Comparison of ENCODE assay signal across 8 cellular contexts in genomic region chr22:50292643-50293440, GRCh38. TPM values are rescaled to one million over a fixed set of nuclear protein-coding genes. Genes with fewer than 3 reads are reported as not detected.
DNase-seq lines count a peak whose midpoint lies in the region; ATAC-seq and TF ChIP-seq lines count a peak whose summit lies in the region.

No MANE protein-coding gene starts in this region.

- H3K27ac ChIP-seq in SK-N-SH (ENCODE audit: low read depth in 2 of 2, low read length in 1 of 2): peak overlapping the region; percentile 63 to 80
- H3K27ac ChIP-seq in MM.1S (ENCODE audit: low read length): no peak overlapping the region

- WGBS in SK-N-SH (ENCODE audit: low lambda C conversion rate): 69% methylated on average over 14 of the region's 29 CpGs

- no peak for TF ChIP-seq EP300 in SK-N-SH (IDR thresholded peaks at IDR 0.05; ENCODE audit: borderline replicate concordance in 1 of 2, low read depth in 1 of 2, low read length in 1 of 2)

- H3K79me2 ChIP-seq in SK-N-SH (ENCODE audit: insufficient read depth): peaks cover 100% of the 10 kb centered on the region
- H3K79me2 ChIP-seq in MM.1S (ENCODE audit: low read length): peaks cover 12% of the 10 kb centered on the region; the same call in 1 of the 2 replicates

- H3K9me2 ChIP-seq in SK-N-SH: no peaks in the 10 kb centered on the region
- H3K9me2 ChIP-seq in MM.1S (replicated peaks; ENCODE audit: insufficient read depth, low read length): no peaks in the 10 kb centered on the region

- H3K9ac ChIP-seq in SK-N-SH: peak overlapping the region; percentile 68
- no peak overlapping the region for H3K9ac ChIP-seq in MM.1S (ENCODE audit: low read length)

- CTCF ChIA-PET in SK-N-SH (lab: Yijun Ruan, JAX): interaction anchor here (1.0 to 2.6 kb wide), 3 partner anchors 10 to 19 kb away, joined by 3 to 12 read pairs (median 9); no protein-coding TSS in a partner anchor

- TF ChIP-seq CTCF in SK-N-SH (IDR thresholded peaks at IDR 0.05) (no peak), fibroblast of villous mesenchyme (IDR thresholded peaks at IDR 0.05; ENCODE audit: insufficient read depth, low read depth, low read length) (no peak), retinal pigment epithelial cell (conservative IDR thresholded peaks at IDR 0.05; ENCODE audit: low read depth, low read length) (no peak), MM.1S (IDR thresholded peaks at IDR 0.05; ENCODE audit: low read length) (no peak)

- no peak for ATAC-seq in GM21381 (IDR thresholded peaks at IDR 0.05; ENCODE audit: unreplicated experiment)

- H3K27me3 ChIP-seq in SK-N-SH (ENCODE audit: insufficient read depth) (no peaks in the 10 kb centered on the region), MM.1S (replicated peaks; ENCODE audit: insufficient read depth, low read length) (no peaks in the 10 kb centered on the region)

- H2AFZ ChIP-seq in SK-N-SH (ENCODE audit: low read depth) (no peak overlapping the region), MM.1S (ENCODE audit: low read length) (no peak overlapping the region)

- no peak for TF ChIP-seq RAD21 in SK-N-SH (IDR thresholded peaks at IDR 0.05; ENCODE audit: low read length)

- POLR2A ChIA-PET in SK-N-SH (lab: Yijun Ruan, JAX): no interaction called here

- peaks cover 6 to 22% of the 10 kb centered on the region in 2 experiments; a peak in 3 of 4 replicates for H3K4me1 ChIP-seq in SK-N-SH (ENCODE audit: control insufficient read depth in 1 of 2, insufficient read depth in 2 of 2, low read depth in 1 of 2, low read length in 1 of 2)
- H3K4me1 ChIP-seq in MM.1S (ENCODE audit: low read length): no peaks in the 10 kb centered on the region

- H3K9me3 ChIP-seq in SK-N-SH (no peaks in the 10 kb centered on the region), MM.1S (replicated peaks; ENCODE audit: insufficient read depth, low read length) (no peaks in the 10 kb centered on the region)

- H3K36me3 ChIP-seq in SK-N-SH (replicated peaks in 1 of 2; ENCODE audit: control insufficient read depth in 1 of 2, insufficient read depth in 2 of 2, low read length in 1 of 2) (peaks cover 10 to 32% of the 10 kb centered on the region in 2 experiments), MM.1S (replicated peaks; ENCODE audit: insufficient read depth, low read length) (no peaks in the 10 kb centered on the region)

- peaks cover 98% of the 10 kb centered on the region for H4K20me1 ChIP-seq in SK-N-SH (ENCODE audit: insufficient read depth)
- no peaks in the 10 kb centered on the region for H4K20me1 ChIP-seq in MM.1S (ENCODE audit: insufficient read depth, low read length)

- DNase-seq in GF-D8 (lab: John Stamatoyannopoulos, UW) (peak; percentile 13), SK-N-SH (no peak), fibroblast of villous mesenchyme (ENCODE audit: low read depth) (no peak), retinal pigment epithelial cell (ENCODE audit: low read depth) (no peak), MM.1S (no peak), GM03348 (ENCODE audit: low spot score) (no peak), cerebellar nuclear complex (lab: John Stamatoyannopoulos, UW) (no peak)

- H3K4me2 ChIP-seq in SK-N-SH (peak overlapping the region; percentile 84), MM.1S (ENCODE audit: low read depth, low read length) (no peak overlapping the region)

- H3F3A ChIP-seq in SK-N-SH (replicated peaks; ENCODE audit: insufficient read depth): peaks cover 13% of the 10 kb centered on the region
- H3F3A ChIP-seq in MM.1S (ENCODE audit: insufficient read depth, low read length): no peaks in the 10 kb centered on the region

- H3K4me3 ChIP-seq in SK-N-SH (ENCODE audit: low read depth in 2 of 2, low read length in 1 of 2) (peak overlapping the region; percentile 17 to 49; a peak in 2 of 4 replicates), fibroblast of villous mesenchyme (ENCODE audit: low read depth, low read length) (peak overlapping the region; percentile 36), retinal pigment epithelial cell (ENCODE audit: low read length) (peak overlapping the region; percentile 52), MM.1S (ENCODE audit: low read length) (no peak overlapping the region)

TF ChIP-seq in SK-N-SH, 30 proteins besides CTCF, POLR2A, EP300 and RAD21:
- TF ChIP-seq MAX (IDR thresholded peaks at IDR 0.05; ENCODE audit: low read depth) (peak; percentile 1; the same call in 1 of the 2 replicates), SIN3A (IDR thresholded peaks at IDR 0.05; ENCODE audit: borderline replicate concordance, low read depth, low read length) (no peak)

RNA-seq across cellular contexts. Expression of gene PLXNB2, which starts 14.6 kb away (rescaled TPM):
- polyA plus RNA-seq in SK-N-SH (2012; rRNA removed): 85.8 and 108 TPM in 2 replicates
- polyA plus RNA-seq in SK-N-SH (2012; cell fraction: cytosol; rRNA removed): 38.1 and 61.2 TPM in 2 replicates
- 385 and 523 TPM in 2 replicates for polyA plus RNA-seq in SK-N-SH (2012; cell fraction: nucleus; rRNA removed)
- total RNA-seq in fibroblast of villous mesenchyme: 148 and 168 TPM in 2 replicates

RNA-seq across cellular contexts. Expression of gene MAPK11, which starts 22.7 kb away (rescaled TPM):
- 36.0 and 38.3 TPM in 2 replicates for polyA plus RNA-seq in SK-N-SH (2012; rRNA removed)
- 9.2 and 14.0 TPM in 2 replicates for polyA plus RNA-seq in SK-N-SH (2012; cell fraction: cytosol; rRNA removed)
- 182 and 260 TPM in 2 replicates for polyA plus RNA-seq in SK-N-SH (2012; cell fraction: nucleus; rRNA removed)
- 6.5 and 6.8 TPM in 2 replicates for total RNA-seq in fibroblast of villous mesenchyme

RNA-seq across cellular contexts. Expression of gene MAPK12, which starts 31.4 kb away (rescaled TPM):
- 118 TPM in 2 replicates for polyA plus RNA-seq in SK-N-SH (2012; rRNA removed)
- polyA plus RNA-seq in SK-N-SH (2012; cell fraction: cytosol; rRNA removed): 43.8 and 58.3 TPM in 2 replicates
- 480 and 590 TPM in 2 replicates for polyA plus RNA-seq in SK-N-SH (2012; cell fraction: nucleus; rRNA removed)
- total RNA-seq in fibroblast of villous mesenchyme: 39.3 and 42.7 TPM in 2 replicates

RNA-seq across cellular contexts. Expression of gene DENND6B, which starts 34.0 kb away (rescaled TPM):
- 5.6 and 5.8 TPM in 2 replicates for polyA plus RNA-seq in SK-N-SH (2012; rRNA removed)
- polyA plus RNA-seq in SK-N-SH (2012; cell fraction: cytosol; rRNA removed): 1.2 and 2.3 TPM in 2 replicates
- polyA plus RNA-seq in SK-N-SH (2012; cell fraction: nucleus; rRNA removed): 27.5 and 30.6 TPM in 2 replicates
- 2.3 and 2.6 TPM in 2 replicates for total RNA-seq in fibroblast of villous mesenchyme

RNA-seq across cellular contexts. Expression of gene HDAC10, which starts 41.8 kb away (rescaled TPM):
- polyA plus RNA-seq in SK-N-SH (2012; rRNA removed): 51.9 and 55.1 TPM in 2 replicates
- polyA plus RNA-seq in SK-N-SH (2012; cell fraction: cytosol; rRNA removed): 6.6 and 12.2 TPM in 2 replicates
- 513 and 740 TPM in 2 replicates for polyA plus RNA-seq in SK-N-SH (2012; cell fraction: nucleus; rRNA removed)
- 18.7 and 19.4 TPM in 2 replicates for total RNA-seq in fibroblast of villous mesenchyme
